ENCODE assay signal across 8 cellular contexts in the genomic region with DNA sequence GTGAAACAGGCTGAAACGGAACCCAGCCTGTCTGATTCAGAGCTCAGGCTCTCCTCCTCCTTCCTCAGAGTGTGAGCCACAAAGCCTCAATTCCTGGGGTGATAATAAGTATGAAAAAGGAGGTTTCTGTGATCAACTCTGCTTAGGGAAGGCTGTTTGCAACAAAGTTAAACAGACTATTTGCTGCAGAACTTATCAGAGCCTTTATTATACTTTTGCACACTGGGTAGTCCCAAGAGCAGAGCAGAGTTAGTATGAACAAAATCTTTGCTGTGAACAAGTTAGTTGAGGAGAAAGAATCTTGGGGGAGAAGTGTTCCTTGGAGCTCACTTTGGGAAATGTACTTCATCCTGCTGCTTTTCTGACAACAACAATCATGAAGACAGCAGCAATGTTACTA.
"Had no signal": no experiment of that assay in that cellular context is flagged by ENCODE, and none has a peak within 500 bp of the region (broad histone marks: within the 10 kb centered on the region; RNA-seq: fewer than 3 reads in every experiment).

No MANE protein-coding gene starts in this region.

- H3K4me3 ChIP-seq: GM12878 had no signal

- DNase-seq: GDM1, GF-D8 had no signal

- FAIRE-seq: G401.6, GM12878, GM12891, GM12892, GM18507, GM19239 had no signal

- ATAC-seq: GM12878 had no signal
